ENCODE assay signal across 18 cellular contexts in the genomic region with DNA sequence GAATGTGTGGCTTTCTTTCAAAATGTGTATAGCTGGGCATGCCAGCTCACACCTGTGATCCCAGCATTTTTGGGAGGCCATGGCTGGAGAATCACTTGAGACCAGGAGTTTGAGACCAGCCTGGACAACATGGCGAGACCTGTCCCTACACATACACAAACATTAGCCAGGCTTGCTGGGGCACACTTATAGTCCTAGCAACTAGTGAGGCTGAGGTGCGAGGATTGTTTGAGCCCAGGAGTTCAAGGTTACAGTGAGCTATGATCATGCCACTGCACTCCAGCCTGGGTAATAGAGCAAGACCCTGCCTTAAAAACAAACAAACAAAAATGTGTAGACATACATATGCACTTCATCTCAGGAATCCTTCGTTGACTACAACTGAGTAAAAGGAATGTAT. TPM values are rescaled to one million over a fixed set of nuclear protein-coding genes. Genes with fewer than 3 reads are reported as not detected.
DNase-seq lines count a peak whose midpoint lies in the region; ATAC-seq and TF ChIP-seq lines count a peak whose summit lies in the region.
"Had no signal": no experiment of that assay in that cellular context is flagged by ENCODE, and none has a peak within 500 bp of the region (broad histone marks: within the 10 kb centered on the region; RNA-seq: fewer than 3 reads in every experiment).

No MANE protein-coding gene starts in this region.

- H3K4me1 ChIP-seq in cardiac muscle cell (ENCODE audit: low read depth) (peaks cover 35% of the 10 kb centered on the region), right atrium auricular region (no peaks in the 10 kb centered on the region), parathyroid adenoma (peaks cover 50% of the 10 kb centered on the region)
- H3K4me1 ChIP-seq: BE2C had no signal

- peak; percentile 50 for ATAC-seq in left colon

- H3K79me2 ChIP-seq in parathyroid adenoma = no peaks in the 10 kb centered on the region

- no peak overlapping the region for H3K4me3 ChIP-seq in cardiac muscle cell
- H3K4me3 ChIP-seq in right atrium auricular region = no peak overlapping the region
- no peak overlapping the region for H3K4me3 ChIP-seq in parathyroid adenoma (ENCODE audit: low read depth, low read length)
- H3K4me3 ChIP-seq: BLaER1 treated with 17β-estradiol and CSF1 and Interleukin-3, amounts not matched to agents 10 nM and 100 nM; HAP-1 had no signal

- H2AFZ ChIP-seq in parathyroid adenoma = peak overlapping the region; percentile 51

- H3K9me3 ChIP-seq in cardiac muscle cell (ENCODE audit: low read depth) (no peaks in the 10 kb centered on the region), right atrium auricular region (no peaks in the 10 kb centered on the region), parathyroid adenoma (ENCODE audit: control insufficient read depth, low read length) (no peaks in the 10 kb centered on the region)
- H3K9me3 ChIP-seq: BE2C; BLaER1 treated with 17β-estradiol and CSF1 and Interleukin-3, amounts not matched to agents 10 nM and 100 nM; HAP-1 had no signal

- intact Hi-C loops in left colon (cut with DNase I, micrococcal nuclease) = no loop called here

- no peak for TF ChIP-seq CTCF in cardiac muscle cell (IDR thresholded peaks at IDR 0.05; ENCODE audit: low read depth, low read length)
- no peak for TF ChIP-seq CTCF in right atrium auricular region (IDR thresholded peaks at IDR 0.05)
- no peak for TF ChIP-seq CTCF in parathyroid adenoma (IDR thresholded peaks at IDR 0.05)

- H3K36me3 ChIP-seq in cardiac muscle cell (no peaks in the 10 kb centered on the region), right atrium auricular region (no peaks in the 10 kb centered on the region), parathyroid adenoma (ENCODE audit: control insufficient read depth, insufficient read depth, low read length) (no peaks in the 10 kb centered on the region)
- H3K36me3 ChIP-seq: BE2C; BLaER1 treated with 17β-estradiol and CSF1 and Interleukin-3, amounts not matched to agents 10 nM and 100 nM; HAP-1 had no signal

- H3K27me3 ChIP-seq in cardiac muscle cell = no peaks in the 10 kb centered on the region
- no peaks in the 10 kb centered on the region for H3K27me3 ChIP-seq in right atrium auricular region
- no peaks in the 10 kb centered on the region for H3K27me3 ChIP-seq in parathyroid adenoma (ENCODE audit: control insufficient read depth, insufficient read depth, low read length)
- H3K27me3 ChIP-seq: BE2C had no signal

- no peak for DNase-seq in cardiac muscle cell (ENCODE audit: low read depth in 1 of 2, low spot score in 1 of 2)
- no peak for DNase-seq in right atrium auricular region (ENCODE audit: low spot score)
- no peak for DNase-seq in left colon
- DNase-seq in KBM-7 = no peak
- no peak for DNase-seq in occipital lobe (lab: John Stamatoyannopoulos, UW)
- DNase-seq: ACHN; AML-193; BE2C; CD4-positive, alpha-beta T cell; CD8-positive, alpha-beta memory T cell; GF-D8; GOT3; HFFc6 had no signal

- H3K27ac ChIP-seq in cardiac muscle cell (peak overlapping the region; percentile 18), right atrium auricular region (no peak overlapping the region), parathyroid adenoma (no peak overlapping the region)
- H3K27ac ChIP-seq: 22Rv1; BLaER1 treated with 17β-estradiol and CSF1 and Interleukin-3, amounts not matched to agents 10 nM and 100 nM had no signal

- no peak overlapping the region for H3K4me2 ChIP-seq in parathyroid adenoma (ENCODE audit: low read length)
- H3K4me2 ChIP-seq: BLaER1 treated with 17β-estradiol and CSF1 and Interleukin-3, amounts not matched to agents 10 nM and 100 nM had no signal

- H3K9ac ChIP-seq in parathyroid adenoma = no peak overlapping the region
- H3K9ac ChIP-seq: BLaER1 treated with 17β-estradiol and CSF1 and Interleukin-3, amounts not matched to agents 10 nM and 100 nM had no signal

- in situ Hi-C loops in KBM-7 (cut with MboI; ENCODE audit: low pct_unique_long_range_greater_than_20kb, low sequenced_read_pairs) = no loop called here

RNA-seq across cellular contexts. Expression of a gene that starts 31.1 kb away (rescaled TPM):
- total RNA-seq in cardiac muscle cell (0.67 and 8.5 TPM in 2 replicates), right atrium auricular region (10 to 100 TPM; 10.6 to 16.7 TPM), left colon (10 to 100 TPM; 29.3 to 30.9 TPM), occipital lobe (7.3 TPM)
- polyA plus RNA-seq in cardiac muscle cell = 2.3 and 2.7 TPM in 2 replicates
- total RNA-seq: G401 had no signal
